1 cellular context compared by ENCODE assay signal in genomic region chr7:116671681-116672595, GRCh38.
A peak's percentile ranks its signal among the peaks of the same experiment; 100 is the strongest.
TF ChIP-seq lines count a peak whose summit lies in the region.

Gene MET, plus strand, starts transcription at chr7:116672196. Its CDS starts 26,889 bp downstream, at chr7:116699085.

TF ChIP-seq in HepG2, 621 proteins besides CTCF, POLR2A, EP300 and RAD21 (continued from another document and continues in another):
- TF ChIP-seq ZNF512B (CRISPR knock-in tag; IDR thresholded peaks at IDR 0.05; ENCODE audit: borderline replicate concordance) (0 out of 2 replicates have a peak, but pooled peaks have one; percentile 80), KDM3A (CRISPR knock-in tag; IDR thresholded peaks at IDR 0.05; ENCODE audit: low read depth) (peak; percentile 78; the same call in 1 of the 2 replicates), PHF8 (CRISPR knock-in tag; IDR thresholded peaks at IDR 0.05) (peak; percentile 74; the same call in 1 of the 2 replicates), BHLHE40 (IDR thresholded peaks at IDR 0.05; ENCODE audit: low read length) (peak; percentile 92), ZNF180 (CRISPR knock-in tag; IDR thresholded peaks at IDR 0.05; ENCODE audit: borderline replicate concordance, low read depth) (no peak), PRMT3 (CRISPR knock-in tag; IDR thresholded peaks at IDR 0.05; ENCODE audit: borderline replicate concordance, low read depth) (no peak), LCORL (IDR thresholded peaks at IDR 0.05) (no peak), LCORL (CRISPR knock-in tag; IDR thresholded peaks at IDR 0.05) (peak; percentile 21; the same call in 1 of the 2 replicates), ZFYVE20 (CRISPR knock-in tag; IDR thresholded peaks at IDR 0.05; ENCODE audit: borderline replicate concordance, low read depth) (peak; percentile 82; the same call in 1 of the 2 replicates), ZNF574 (CRISPR knock-in tag; IDR thresholded peaks at IDR 0.05) (peak; percentile 70; the same call in 1 of the 2 replicates), ZNF468 (CRISPR knock-in tag; IDR thresholded peaks at IDR 0.05) (peak; percentile 62; the same call in 1 of the 2 replicates), GATAD2A (CRISPR knock-in tag; IDR thresholded peaks at IDR 0.05) (peak; percentile 82), CSRNP1 (CRISPR knock-in tag; IDR thresholded peaks at IDR 0.05) (peak; percentile 72; the same call in 1 of the 2 replicates), ZNF790 (CRISPR knock-in tag; IDR thresholded peaks at IDR 0.05; ENCODE audit: borderline replicate concordance) (no peak; the same call in 1 of the 2 replicates), STAT5B (CRISPR knock-in tag; IDR thresholded peaks at IDR 0.05) (no peak), SIX4 (CRISPR knock-in tag; IDR thresholded peaks at IDR 0.05) (peak; percentile 64; the same call in 1 of the 2 replicates), ZNF280B (CRISPR knock-in tag; IDR thresholded peaks at IDR 0.05; ENCODE audit: borderline replicate concordance) (peak; percentile 93), YY1 (IDR thresholded peaks at IDR 0.05; ENCODE audit: insufficient read depth, insufficient replicate concordance, low read depth, low read length) (peak; percentile 58), ZNF703 (CRISPR knock-in tag; IDR thresholded peaks at IDR 0.05; ENCODE audit: borderline replicate concordance) (peak; percentile 77; the same call in 1 of the 2 replicates), ZNF34 (CRISPR knock-in tag; IDR thresholded peaks at IDR 0.05; ENCODE audit: borderline replicate concordance) (peak; percentile 87; the same call in 1 of the 2 replicates), BRF2 (CRISPR knock-in tag; IDR thresholded peaks at IDR 0.05) (peak; percentile 93), ZSCAN25 (CRISPR knock-in tag; IDR thresholded peaks at IDR 0.05) (0 out of 2 replicates have a peak, but pooled peaks have one; percentile 22), ZFP90 (CRISPR knock-in tag; IDR thresholded peaks at IDR 0.05; ENCODE audit: borderline replicate concordance) (peak; percentile 69), SMAD3 (CRISPR knock-in tag; IDR thresholded peaks at IDR 0.05) (no peak), ETV5 (CRISPR knock-in tag; IDR thresholded peaks at IDR 0.05; ENCODE audit: borderline replicate concordance) (peak; percentile 56), MYPOP (CRISPR knock-in tag; IDR thresholded peaks at IDR 0.05) (no peak), NFKBIZ (CRISPR knock-in tag; IDR thresholded peaks at IDR 0.05) (peak; percentile 46; the same call in 1 of the 2 replicates), XRCC5 (optimal IDR thresholded peaks at IDR 0.05; ENCODE audit: low read length) (peak; percentile 77), ZNF441 (CRISPR knock-in tag; IDR thresholded peaks at IDR 0.05; ENCODE audit: borderline replicate concordance) (peak; percentile 7), CHD2 (IDR thresholded peaks at IDR 0.05; ENCODE audit: low read depth, low read length) (0 out of 2 replicates have a peak, but pooled peaks have one; percentile 21), KDM2A (CRISPR knock-in tag; IDR thresholded peaks at IDR 0.05; ENCODE audit: borderline replicate concordance, low read depth) (peak; percentile 64; the same call in 1 of the 2 replicates), TFDP2 (CRISPR knock-in tag; IDR thresholded peaks at IDR 0.05) (peak; percentile 71; the same call in 1 of the 2 replicates), NFIB (CRISPR knock-in tag; IDR thresholded peaks at IDR 0.05; ENCODE audit: borderline replicate concordance) (no peak), ZNF275 (CRISPR knock-in tag; IDR thresholded peaks at IDR 0.05; ENCODE audit: borderline replicate concordance) (no peak), ELF3 (CRISPR knock-in tag; IDR thresholded peaks at IDR 0.05) (peak; percentile 13; the same call in 1 of the 2 replicates), ZNF354B (CRISPR knock-in tag; IDR thresholded peaks at IDR 0.05) (no peak), ZNF567 (CRISPR knock-in tag; IDR thresholded peaks at IDR 0.05; ENCODE audit: borderline replicate concordance) (0 out of 2 replicates have a peak, but pooled peaks have one; percentile 78), ZBTB42 (CRISPR knock-in tag; IDR thresholded peaks at IDR 0.05) (no peak), ZNF841 (CRISPR knock-in tag; IDR thresholded peaks at IDR 0.05; ENCODE audit: borderline replicate concordance) (peak; percentile 77; the same call in 1 of the 2 replicates), JDP2 (CRISPR knock-in tag; IDR thresholded peaks at IDR 0.05; ENCODE audit: borderline replicate concordance) (peak; percentile 35; the same call in 1 of the 2 replicates), FOXC1 (CRISPR knock-in tag; IDR thresholded peaks at IDR 0.05; ENCODE audit: borderline replicate concordance) (peak; percentile 50; the same call in 1 of the 2 replicates), ZNF766 (CRISPR knock-in tag; IDR thresholded peaks at IDR 0.05; ENCODE audit: borderline replicate concordance) (peak; percentile 40; the same call in 1 of the 2 replicates), MED8 (CRISPR knock-in tag; IDR thresholded peaks at IDR 0.05; ENCODE audit: insufficient replicate concordance) (peak; percentile 20), GATA4 (IDR thresholded peaks at IDR 0.05; ENCODE audit: borderline replicate concordance, low read depth) (no peak), SCMH1 (CRISPR knock-in tag; IDR thresholded peaks at IDR 0.05; ENCODE audit: borderline replicate concordance) (no peak), GZF1 (CRISPR knock-in tag; IDR thresholded peaks at IDR 0.05) (peak; percentile 37; the same call in 1 of the 2 replicates), AHR (CRISPR knock-in tag; IDR thresholded peaks at IDR 0.05) (no peak), ZNF263 (CRISPR knock-in tag; IDR thresholded peaks at IDR 0.05) (no peak; the same call in 1 of the 2 replicates), LBX2 (CRISPR knock-in tag; IDR thresholded peaks at IDR 0.05; ENCODE audit: borderline replicate concordance) (0 out of 2 replicates have a peak, but pooled peaks have one; percentile 22), E2F5 (CRISPR knock-in tag; conservative IDR thresholded peaks at IDR 0.05) (no peak; the same call in none of the 2 replicates)
